25 cellular contexts compared by ENCODE assay signal in genomic region chr15:29087521-29088285, GRCh38.
A peak's percentile ranks its signal among the peaks of the same experiment; 100 is the strongest.
DNase-seq lines count a peak whose midpoint lies in the region; ATAC-seq, FAIRE-seq and TF ChIP-seq lines count a peak whose summit lies in the region.
"Had no signal": no experiment of that assay in that cellular context is flagged by ENCODE, and none has a peak within 500 bp of the region (broad histone marks: within the 10 kb centered on the region; RNA-seq: fewer than 3 reads in every experiment).

No MANE protein-coding gene starts in this region.

- TF ChIP-seq POLR2A in H1 (IDR thresholded peaks at IDR 0.05; ENCODE audit: control extremely low read depth in 1 of 2, low read depth in 2 of 2, low read length in 2 of 2): no peak
- TF ChIP-seq POLR2A in sigmoid colon (IDR thresholded peaks at IDR 0.05): no peak

- POLR2A ChIA-PET in H1 (lab: Charles Lee; ENCODE audit: partially characterized antibody): interaction anchor here (1.0 kb wide), 1 partner anchor 10 kb away, joined by 3 read pairs; no protein-coding TSS in a partner anchor

- H3K4ac ChIP-seq in H9 (ENCODE audit: low read depth, low read length) (no peak overlapping the region), H1 (replicated peaks; ENCODE audit: insufficient read length, low read depth, low read length) (no peak overlapping the region)

- H3K4me3 ChIP-seq in H1 (ENCODE audit: extremely low read depth in 1 of 4, insufficient read depth in 2 of 4, low read depth in 3 of 4, low read length in 4 of 4) (no peak overlapping the region), sigmoid colon (no peak overlapping the region), GM23248 (no peak overlapping the region)
- H3K4me3 ChIP-seq: pancreas, right atrium auricular region, SJCRH30 had no signal

- H3K36me3 ChIP-seq in H1 (ENCODE audit: control insufficient read depth in 2 of 4, insufficient read depth in 4 of 4, low read length in 3 of 4): no peaks in the 10 kb centered on the region
- H3K36me3 ChIP-seq in sigmoid colon: no peaks in the 10 kb centered on the region
- H3K36me3 ChIP-seq in GM23248 (ENCODE audit: low read depth): no peaks in the 10 kb centered on the region
- H3K36me3 ChIP-seq: pancreas, right atrium auricular region, SJCRH30 had no signal

- no peak for TF ChIP-seq RAD21 in H1 (IDR thresholded peaks at IDR 0.05 in 1 of 2, conservative IDR thresholded peaks at IDR 0.05 in 1 of 2; ENCODE audit: low read depth in 2 of 2, low read length in 2 of 2)

- H2AFZ ChIP-seq in H9 (ENCODE audit: low read length) (no peak overlapping the region), H1 (ENCODE audit: low read length) (no peak overlapping the region), GM23248 (no peak overlapping the region)

- H3K27me3 ChIP-seq in H9 (ENCODE audit: insufficient read depth, low read length): no peaks in the 10 kb centered on the region
- H3K27me3 ChIP-seq in H1 (replicated peaks in 1 of 4; ENCODE audit: control insufficient read depth in 3 of 4, extremely low read depth in 1 of 4, insufficient read depth in 3 of 4, low read length in 3 of 4): no peaks in the 10 kb centered on the region
- peaks cover 0 to 10% (median 0%) of the 10 kb centered on the region in 3 donors for H3K27me3 ChIP-seq in sigmoid colon
- H3K27me3 ChIP-seq in GM23248 (replicated peaks; ENCODE audit: insufficient read depth): no peaks in the 10 kb centered on the region
- H3K27me3 ChIP-seq: pancreas, SJCRH30 had no signal

- TF ChIP-seq EP300 in H1 (IDR thresholded peaks at IDR 0.05; ENCODE audit: borderline replicate concordance in 1 of 2, low read depth in 2 of 2, low read length in 2 of 2) (no peak), sigmoid colon (IDR thresholded peaks at IDR 0.05) (no peak)

- H3T11ph ChIP-seq in H9 (ENCODE audit: low read length): no peak overlapping the region

- H3K18ac ChIP-seq in H9 (ENCODE audit: insufficient read length, low read depth, low read length) (peak overlapping the region; percentile 17), H1 (ENCODE audit: extremely low read depth, low read length) (no peak overlapping the region)

- H3K36me3 Mint-ChIP-seq in CD14-positive monocyte (no peaks in the 10 kb centered on the region), H9 (ENCODE audit: insufficient read depth in 1 of 3, low read depth in 3 of 3) (peaks cover 5 to 8% (median 6%) of the 10 kb centered on the region in 3 experiments; a peak in 5 of 7 replicates)

- H3K4me3 Mint-ChIP-seq in CD14-positive monocyte (no peak overlapping the region), H9 (no peak overlapping the region)
- H3K4me3 Mint-ChIP-seq: B cell, nephron had no signal

- TF ChIP-seq CTCF in CD14-positive monocyte (IDR thresholded peaks at IDR 0.05) (no peak), H9 (conservative IDR thresholded peaks at IDR 0.05) (no peak), H1 (IDR thresholded peaks at IDR 0.05; ENCODE audit: control extremely low read depth in 1 of 3, insufficient read depth in 1 of 3, low read depth in 1 of 3, low read length in 3 of 3) (no peak), sigmoid colon (IDR thresholded peaks at IDR 0.05) (no peak)

- H4K20me1 ChIP-seq in H9 (ENCODE audit: control insufficient read depth, insufficient read depth, insufficient read length): no peaks in the 10 kb centered on the region
- H4K20me1 ChIP-seq in H1 (replicated peaks in 1 of 2; ENCODE audit: control insufficient read depth in 1 of 2, insufficient read depth in 2 of 2, low read length in 2 of 2): no peaks in the 10 kb centered on the region
- H4K20me1 ChIP-seq in GM23248 (ENCODE audit: insufficient read depth): no peaks in the 10 kb centered on the region

- H3K9ac ChIP-seq in H9 (ENCODE audit: extremely low read depth, insufficient read length, low read length): no peak overlapping the region
- H3K9ac ChIP-seq in H1 (replicated peaks in 1 of 4; ENCODE audit: extremely low read depth in 1 of 4, low read depth in 3 of 4, low read length in 3 of 4): no peak overlapping the region
- no peak overlapping the region for H3K9ac ChIP-seq in GM23248

- H3K23me2 ChIP-seq in H9 (ENCODE audit: insufficient read length, low read depth, low read length, poor library complexity, severe bottlenecking) (no peaks in the 10 kb centered on the region), H1 (ENCODE audit: low read depth, low read length) (no peaks in the 10 kb centered on the region)

- no peaks in the 10 kb centered on the region for H3K9me2 ChIP-seq in GM23248 (ENCODE audit: insufficient read depth)

- peaks cover 0 to 6% (median 0%) of the 10 kb centered on the region in 7 donors for H3K9me3 Mint-ChIP-seq in CD14-positive monocyte
- H3K9me3 Mint-ChIP-seq in H9: peaks cover 0 to 6% of the 10 kb centered on the region in 2 experiments; a peak in 4 of 5 replicates

- H2BK15ac ChIP-seq in H9 (ENCODE audit: low read depth, low read length): no peak overlapping the region
- no peak overlapping the region for H2BK15ac ChIP-seq in H1 (ENCODE audit: low read length)

- WGBS in H9 (ENCODE audit: extremely low coverage, insufficient read length, low lambda C conversion rate): no CpG with 5 or more reads among the region's 16 CpGs
- WGBS in H1 (ENCODE audit: extremely low coverage in 1 of 2, insufficient coverage in 1 of 2, insufficient read length in 1 of 2, insufficient replicate concordance in 2 of 2, low coverage in 1 of 2, low lambda C conversion rate in 2 of 2, missing lambda C conversion rate in 1 of 2), 2 experiments: 89% methylated on average over 16 of the region's 16 CpGs; no CpG with 5 or more reads in 1 of the 2 experiments
- 51 to 73% methylated on average over 16 of the region's 16 CpGs for WGBS in sigmoid colon, 2 donors
- WGBS in GM23248 (ENCODE audit: low coverage in 1 of 2, low lambda C conversion rate in 2 of 2, missing lambda C conversion rate in 2 of 2), 2 experiments: 37 to 41% methylated on average over 16 of the region's 16 CpGs

- H3K79me1 ChIP-seq in H9 (ENCODE audit: insufficient read depth, low read depth, low read length, poor library complexity, severe bottlenecking) (no peaks in the 10 kb centered on the region), H1 (ENCODE audit: low read depth, low read length) (no peaks in the 10 kb centered on the region)

- ATAC-seq in GM18909 (IDR thresholded peaks at IDR 0.05; ENCODE audit: poor library complexity, unreplicated experiment): no peak
- ATAC-seq: left ventricle myocardium superior, pancreas had no signal

- H3K4me1 Mint-ChIP-seq in CD14-positive monocyte: peaks cover 4% of the 10 kb centered on the region
- peaks cover 14 to 21% of the 10 kb centered on the region in 2 experiments for H3K4me1 Mint-ChIP-seq in H9
- H3K4me1 Mint-ChIP-seq: B cell, nephron had no signal

- H4K5ac ChIP-seq in H9 (ENCODE audit: insufficient read length, low read depth, low read length) (no peak overlapping the region), H1 (ENCODE audit: insufficient read length, low read depth, low read length) (no peak overlapping the region)

- CTCF ChIA-PET in H1 (lab: Charles Lee; ENCODE audit: partially characterized antibody): interaction anchor here (0.6 to 8.8 kb wide), 16 partner anchors 9 to 174 kb away, joined by 3 to 90 read pairs (median 14); no protein-coding TSS in a partner anchor

- H3K79me2 ChIP-seq in H9 (ENCODE audit: insufficient read depth, low read length) (no peaks in the 10 kb centered on the region), H1 (ENCODE audit: control insufficient read depth in 1 of 2, insufficient read depth in 2 of 2, low read length in 2 of 2) (no peaks in the 10 kb centered on the region), GM23248 (ENCODE audit: insufficient read depth) (no peaks in the 10 kb centered on the region)

- no peak overlapping the region for H4K91ac ChIP-seq in H9 (ENCODE audit: insufficient read length, low read depth, low read length)
- no peak overlapping the region for H4K91ac ChIP-seq in H1 (replicated peaks; ENCODE audit: insufficient read length, low read length)

- H3K9me3 ChIP-seq in H9 (ENCODE audit: control insufficient read depth, low read depth, low read length): no peaks in the 10 kb centered on the region
- peaks cover 0 to 3% of the 10 kb centered on the region in 2 experiments; a peak in 1 of 4 replicates for H3K9me3 ChIP-seq in H1 (ENCODE audit: insufficient read depth in 2 of 2, low read depth in 1 of 2, low read length in 1 of 2)
- H3K9me3 ChIP-seq in sigmoid colon: peaks cover 0 to 1% (median 0%) of the 10 kb centered on the region in 4 donors
- no peaks in the 10 kb centered on the region for H3K9me3 ChIP-seq in GM23248 (ENCODE audit: low read depth)
- H3K9me3 ChIP-seq: pancreas, SJCRH30 had no signal

- H3K4me1 ChIP-seq in H9 (ENCODE audit: insufficient read depth, low read length): no peaks in the 10 kb centered on the region
- H3K4me1 ChIP-seq in H1 (replicated peaks in 1 of 4; ENCODE audit: control insufficient read depth in 3 of 4, insufficient read depth in 4 of 4, low read length in 3 of 4): peaks cover 0 to 5% (median 2%) of the 10 kb centered on the region in 4 experiments; a peak in 2 of 7 replicates
- H3K4me1 ChIP-seq in sigmoid colon: no peaks in the 10 kb centered on the region
- H3K4me1 ChIP-seq in GM23248 (ENCODE audit: insufficient read depth): no peaks in the 10 kb centered on the region
- H3K4me1 ChIP-seq: pancreas, right atrium auricular region, SJCRH30 had no signal

- H3K56ac ChIP-seq in H9 (ENCODE audit: insufficient read length, low read depth, low read length): no peak overlapping the region
- H3K56ac ChIP-seq in H1 (replicated peaks; ENCODE audit: insufficient read length, low read depth, low read length): no peak overlapping the region

- no peak overlapping the region for H2BK12ac ChIP-seq in H9 (ENCODE audit: insufficient read length, low read depth, low read length)
- no peak overlapping the region for H2BK12ac ChIP-seq in H1 (ENCODE audit: low read depth, low read length)

- no peak overlapping the region for H3K23ac ChIP-seq in H9 (ENCODE audit: insufficient read length, low read depth, low read length)
- H3K23ac ChIP-seq in H1 (ENCODE audit: insufficient read length): no peak overlapping the region

- H3K14ac ChIP-seq in H9 (ENCODE audit: insufficient read depth, low read length) (no peak overlapping the region), H1 (ENCODE audit: insufficient read length) (no peak overlapping the region)

- H2BK120ac ChIP-seq in H9 (ENCODE audit: low read depth, low read length, poor library complexity, severe bottlenecking) (no peak overlapping the region), H1 (replicated peaks; ENCODE audit: low read depth, low read length) (no peak overlapping the region)

- H3K4me2 ChIP-seq in H9 (ENCODE audit: insufficient read depth, insufficient read length, low read length) (no peak overlapping the region), H1 (ENCODE audit: insufficient read depth in 1 of 2, low read depth in 2 of 2, low read length in 2 of 2) (no peak overlapping the region), GM23248 (ENCODE audit: unreplicated experiment) (no peak overlapping the region)

- no peak overlapping the region for H2BK20ac ChIP-seq in H9 (ENCODE audit: low read depth, low read length, poor library complexity, severe bottlenecking)
- no peak overlapping the region for H2BK20ac ChIP-seq in H1 (ENCODE audit: low read length)

- H4K8ac ChIP-seq in H9 (replicated peaks; ENCODE audit: insufficient read length, low read depth, low read length) (no peak overlapping the region), H1 (ENCODE audit: extremely low read depth, insufficient read depth, low read length) (no peak overlapping the region; the same call in 1 of the 2 replicates)

- DNase-seq in CD14-positive monocyte (ENCODE audit: low spot score) (peak; percentile 27), H9 (no peak), H1 (ENCODE audit: low read depth in 1 of 2, low spot score in 2 of 2) (no peak), sigmoid colon (peak; percentile 33), GM23248 (no peak)
- DNase-seq in activated naive CD4-positive, alpha-beta T cell treated with anti-CD3 and anti-CD28 coated beads, Interleukin-2, amount 50 U/mL, for 16 hours: no peak
- DNase-seq: activated CD4-positive, CD25-positive, alpha-beta regulatory T cell treated with anti-CD3 and anti-CD28 coated beads, Interleukin-2, amount 50 U/mL, for 72 hours; activated effector memory CD4-positive, alpha-beta T cell treated with anti-CD3 and anti-CD28 coated beads, Interleukin-2, amount 50 U/mL, for 16 hours; activated T-cell treated with anti-CD3 and anti-CD28 coated beads for 4 hours; DND-41; KG1; left ventricle myocardium superior; MM.1S; NCI-H1417; NCI-H2029 treated with DMSO at 0.1 percent for 48 hours; NCI-H226; pancreas; SJCRH30; stimulated activated CD4-positive, alpha-beta T cell treated with anti-CD3 and anti-CD28 coated beads, Interleukin-2, amount 100 ng/mL, for 48 hours had no signal

- no peak overlapping the region for H3K27ac ChIP-seq in H9 (ENCODE audit: insufficient read length, low read depth, low read length)
- no peak overlapping the region for H3K27ac ChIP-seq in H1 (ENCODE audit: low read depth, low read length)
- H3K27ac ChIP-seq in sigmoid colon: no peak overlapping the region
- H3K27ac ChIP-seq in GM23248: no peak overlapping the region
- H3K27ac ChIP-seq: pancreas, right atrium auricular region, SJCRH30 had no signal

- FAIRE-seq in H1 (lab: Jason Lieb, UNC): no peak
- FAIRE-seq: islet of Langerhans, pancreas, RCC 7860 had no signal

- H2AK5ac ChIP-seq in H9 (ENCODE audit: insufficient read length, low read length) (no peak overlapping the region), H1 (ENCODE audit: low read depth, low read length) (0 out of 2 replicates have a peak overlapping the region, but pooled peaks have one; percentile 65)

- no peak overlapping the region for H3K27ac Mint-ChIP-seq in CD14-positive monocyte
- peak overlapping the region in 1 of 3 experiments; percentile 7; a peak in 2 of 7 replicates for H3K27ac Mint-ChIP-seq in H9
- H3K27ac Mint-ChIP-seq: B cell, nephron had no signal

- H2BK5ac ChIP-seq in H9 (ENCODE audit: insufficient read length, low read length) (no peak overlapping the region), H1 (ENCODE audit: low read depth, low read length) (no peak overlapping the region)

- H3K27me3 Mint-ChIP-seq in CD14-positive monocyte (ENCODE audit: low read depth in 3 of 3): peaks cover 3 to 10% (median 4%) of the 10 kb centered on the region in 3 donors
- H3K27me3 Mint-ChIP-seq in H9 (ENCODE audit: low read depth): no peaks in the 10 kb centered on the region; the same call in 1 of the 2 replicates

- H3F3A ChIP-seq in GM23248 (ENCODE audit: insufficient read depth): no peaks in the 10 kb centered on the region

- intact Hi-C loops in CD14-positive monocyte (cut with micrococcal nuclease) (no loop called here), sigmoid colon (cut with DNase I) (no loop called here)

- in situ Hi-C loops in GM23248 (cut with MboI): no loop called here

Comparison
In these comparisons a context has a peak if more than half of its experiments do, and no peak if none do; other contexts are left out.
1. DNase-seq: peak in CD14-positive monocyte (single experiment) and sigmoid colon (single experiment); none in H9 (single experiment), H1 (0 of 2), activated naive CD4-positive, alpha-beta T cell treated with anti-CD3 and anti-CD28 coated beads, Interleukin-2, amount 50 U/mL, for 16 hours (single experiment) and GM23248 (single experiment).